In genomic region chr14:72443991-72444431, GRCh38 we compare ENCODE assay signal across 11 cellular contexts.
A peak's percentile ranks its signal among the peaks of the same experiment; 100 is the strongest.
DNase-seq lines count a peak whose midpoint lies in the region; ATAC-seq and TF ChIP-seq lines count a peak whose summit lies in the region.
"Had no signal": no experiment of that assay in that cellular context is flagged by ENCODE, and none has a peak within 500 bp of the region (broad histone marks: within the 10 kb centered on the region; RNA-seq: fewer than 3 reads in every experiment).

No MANE protein-coding gene starts in this region.

- no peaks in the 10 kb centered on the region for H3K27me3 ChIP-seq in BLaER1
- H3K27me3 ChIP-seq in endodermal cell (ENCODE audit: control insufficient read depth, insufficient read depth, low read length, poor library complexity, severe bottlenecking) = peaks cover 2% of the 10 kb centered on the region
- H3K27me3 ChIP-seq: sigmoid colon had no signal

- H3K9me3 ChIP-seq in BLaER1 = no peaks in the 10 kb centered on the region
- no peaks in the 10 kb centered on the region for H3K9me3 ChIP-seq in endodermal cell (ENCODE audit: control insufficient read depth, low read length)
- H3K9me3 ChIP-seq: sigmoid colon had no signal

- ATAC-seq in naive B cell (ENCODE audit: low read depth in 2 of 2) (peak; percentile 82 to 84), HG03045 (IDR thresholded peaks at IDR 0.05; ENCODE audit: unreplicated experiment) (no peak), GM18870 (IDR thresholded peaks at IDR 0.05; ENCODE audit: unreplicated experiment) (no peak)

- no peaks in the 10 kb centered on the region for H3K36me3 ChIP-seq in BLaER1
- no peaks in the 10 kb centered on the region for H3K36me3 ChIP-seq in endodermal cell (ENCODE audit: control insufficient read depth, insufficient read depth, low read length)
- H3K36me3 ChIP-seq: sigmoid colon had no signal

- H3K27ac Mint-ChIP-seq in naive B cell (peak overlapping the region; percentile 60 to 94 (median 75)), endodermal cell (no peak overlapping the region), progenitor cell of endocrine pancreas (no peak overlapping the region)

- peak overlapping the region; percentile 53 to 92 (median 84) for H3K4me3 Mint-ChIP-seq in naive B cell
- no peak overlapping the region for H3K4me3 Mint-ChIP-seq in endodermal cell
- H3K4me3 Mint-ChIP-seq in progenitor cell of endocrine pancreas (ENCODE audit: low read depth) = no peak overlapping the region

- WGBS in endodermal cell (ENCODE audit: insufficient coverage in 1 of 2, insufficient read length in 1 of 2), 2 experiments = 86 to 100% methylated on average over 1 to 8 of the region's 8 CpGs

- H3K27me3 Mint-ChIP-seq in naive B cell (no peaks in the 10 kb centered on the region), endodermal cell (ENCODE audit: insufficient read depth) (no peaks in the 10 kb centered on the region), progenitor cell of endocrine pancreas (peaks cover 5% of the 10 kb centered on the region)

- H3K27ac ChIP-seq in BLaER1 (peak overlapping the region; percentile 75), endodermal cell (ENCODE audit: low read depth, low read length) (no peak overlapping the region)
- H3K27ac ChIP-seq: sigmoid colon had no signal

- H4K20me1 ChIP-seq in BLaER1 = no peaks in the 10 kb centered on the region

- H3K9me3 Mint-ChIP-seq in naive B cell = no peaks in the 10 kb centered on the region
- H3K9me3 Mint-ChIP-seq in endodermal cell = no peaks in the 10 kb centered on the region
- H3K9me3 Mint-ChIP-seq in progenitor cell of endocrine pancreas (ENCODE audit: low read depth) = no peaks in the 10 kb centered on the region

- peak overlapping the region; percentile 78 for H3K4me2 ChIP-seq in BLaER1

- H3K9ac ChIP-seq in BLaER1 (peak overlapping the region; percentile 30; the same call in 1 of the 2 replicates), endodermal cell (ENCODE audit: extremely low read depth, low read length, poor library complexity, severe bottlenecking) (no peak overlapping the region)

- DNase-seq in Kasumi-1 (lab: John Stamatoyannopoulos, UW) (peak; percentile 47 to 54), naive B cell (peak; percentile 38), endodermal cell (no peak), progenitor cell of endocrine pancreas (ENCODE audit: low spot score, unreplicated experiment) (no peak)
- DNase-seq in activated CD4-positive, alpha-beta T cell treated with anti-CD3 and anti-CD28 coated beads, Interleukin-2, amount 50 U/mL, for 4 hours = peak; percentile 26 to 35
- DNase-seq: kidney glomerular epithelial cell, NCI-H2171 treated with DMSO at 0.1 percent for 48 hours, sigmoid colon had no signal

- TF ChIP-seq CTCF in endodermal cell (conservative IDR thresholded peaks at IDR 0.05) (no peak), progenitor cell of endocrine pancreas (IDR thresholded peaks at IDR 0.05; ENCODE audit: unreplicated experiment) (no peak)

- peaks cover 39 to 65% (median 60%) of the 10 kb centered on the region in 3 donors for H3K4me1 Mint-ChIP-seq in naive B cell
- H3K4me1 Mint-ChIP-seq in endodermal cell = no peaks in the 10 kb centered on the region
- H3K4me1 Mint-ChIP-seq in progenitor cell of endocrine pancreas (ENCODE audit: low read depth) = no peaks in the 10 kb centered on the region

- peaks cover 37% of the 10 kb centered on the region for H3K4me1 ChIP-seq in BLaER1
- H3K4me1 ChIP-seq in endodermal cell (ENCODE audit: control insufficient read depth, insufficient read depth, low read length) = no peaks in the 10 kb centered on the region
- H3K4me1 ChIP-seq: sigmoid colon had no signal

- H3K4me3 ChIP-seq in BLaER1 (peak overlapping the region; percentile 35; the same call in 1 of the 2 replicates), endodermal cell (ENCODE audit: low read length) (no peak overlapping the region)
- H3K4me3 ChIP-seq: sigmoid colon had no signal

- no peaks in the 10 kb centered on the region for H3K36me3 Mint-ChIP-seq in naive B cell
- no peaks in the 10 kb centered on the region for H3K36me3 Mint-ChIP-seq in endodermal cell (ENCODE audit: low read depth)
- no peaks in the 10 kb centered on the region for H3K36me3 Mint-ChIP-seq in progenitor cell of endocrine pancreas (ENCODE audit: insufficient read depth)

Comparison
In these comparisons a context has a peak if more than half of its experiments do, and no peak if none do; other contexts are left out.
1. DNase-seq: peak in Kasumi-1 (2 of 2), activated CD4-positive, alpha-beta T cell treated with anti-CD3 and anti-CD28 coated beads, Interleukin-2, amount 50 U/mL, for 4 hours (2 of 2) and naive B cell (single experiment); none in endodermal cell (single experiment) and progenitor cell of endocrine pancreas (single experiment).
2. ATAC-seq: peak in naive B cell (2 of 2); none in HG03045 (single experiment) and GM18870 (single experiment).
3. H3K27ac Mint-ChIP-seq: peak in naive B cell (6 of 6); none in endodermal cell (single experiment) and progenitor cell of endocrine pancreas (single experiment).
4. H3K4me3 Mint-ChIP-seq: peak in naive B cell (8 of 8); none in endodermal cell (single experiment) and progenitor cell of endocrine pancreas (single experiment).